In genomic region chr14:87975636-87976035, GRCh38 we compare ENCODE assay signal across 19 cellular contexts. TPM values are rescaled to one million over a fixed set of nuclear protein-coding genes. Genes with fewer than 3 reads are reported as not detected.
DNase-seq lines count a peak whose midpoint lies in the region; ATAC-seq and TF ChIP-seq lines count a peak whose summit lies in the region.
"Had no signal": no experiment of that assay in that cellular context is flagged by ENCODE, and none has a peak within 500 bp of the region (broad histone marks: within the 10 kb centered on the region; RNA-seq: fewer than 3 reads in every experiment).

No MANE protein-coding gene starts in this region.

- POLR2A ChIA-PET in T-cell (lab: Charles Lee), result no interaction called here

- H3K36me3 Mint-ChIP-seq in T-cell, result peaks cover 65% of the 10 kb centered on the region

- H3K9ac ChIP-seq in GM23248 (no peak overlapping the region), fibroblast of lung (ENCODE audit: insufficient read depth, low read length) (no peak overlapping the region)
- H3K9ac ChIP-seq: BLaER1 treated with 17β-estradiol and CSF1 and Interleukin-3, amounts not matched to agents 10 nM and 100 nM had no signal

- no peak overlapping the region for H3K4me2 ChIP-seq in GM23248 (ENCODE audit: unreplicated experiment)
- no peak overlapping the region for H3K4me2 ChIP-seq in fibroblast of lung (ENCODE audit: extremely low read depth, insufficient read depth, low read length)
- H3K4me2 ChIP-seq: BLaER1 treated with 17β-estradiol and CSF1 and Interleukin-3, amounts not matched to agents 10 nM and 100 nM had no signal

- H3K27me3 Mint-ChIP-seq in T-cell, result no peaks in the 10 kb centered on the region
- H3K27me3 Mint-ChIP-seq: CD4-positive, alpha-beta memory T cell; IgD-negative memory B cell had no signal

- no peaks in the 10 kb centered on the region for H3F3A ChIP-seq in GM23248 (ENCODE audit: insufficient read depth)

- no peak overlapping the region for H3K4me3 Mint-ChIP-seq in T-cell
- H3K4me3 Mint-ChIP-seq: CD4-positive, alpha-beta memory T cell; IgD-negative memory B cell had no signal

- in situ Hi-C loops in GM23248 (cut with MboI), result no loop called here

- peak overlapping the region; percentile 10 to 22 for H3K27ac Mint-ChIP-seq in T-cell
- H3K27ac Mint-ChIP-seq: IgD-negative memory B cell had no signal

- H3K4me3 ChIP-seq in GM23248 (no peak overlapping the region), fibroblast of lung (replicated peaks in 1 of 4; ENCODE audit: control extremely low read depth in 1 of 4, insufficient read depth in 1 of 4, low read depth in 3 of 4, low read length in 4 of 4) (no peak overlapping the region)
- H3K4me3 ChIP-seq: BLaER1 treated with 17β-estradiol and CSF1 and Interleukin-3, amounts not matched to agents 10 nM and 100 nM had no signal

- H3K27me3 ChIP-seq in GM23248 (replicated peaks; ENCODE audit: insufficient read depth), result no peaks in the 10 kb centered on the region
- H3K27me3 ChIP-seq in fibroblast of lung (ENCODE audit: control insufficient read depth, insufficient read depth, low read length), result no peaks in the 10 kb centered on the region
- H3K27me3 ChIP-seq: BLaER1 treated with 17β-estradiol and CSF1 and Interleukin-3, amounts not matched to agents 10 nM and 100 nM had no signal

- H3K36me3 ChIP-seq in GM23248 (ENCODE audit: low read depth) (no peaks in the 10 kb centered on the region), fibroblast of lung (ENCODE audit: control insufficient read depth, insufficient read depth, low read length) (no peaks in the 10 kb centered on the region)

- H2AFZ ChIP-seq in GM23248 (no peak overlapping the region), fibroblast of lung (ENCODE audit: low read length) (no peak overlapping the region)

- H3K9me3 Mint-ChIP-seq in T-cell, result no peaks in the 10 kb centered on the region

- H4K20me1 ChIP-seq in GM23248 (ENCODE audit: insufficient read depth) (no peaks in the 10 kb centered on the region), fibroblast of lung (ENCODE audit: control insufficient read depth, extremely low read depth, insufficient read depth, low read length) (no peaks in the 10 kb centered on the region)
- H4K20me1 ChIP-seq: BLaER1 treated with 17β-estradiol and CSF1 and Interleukin-3, amounts not matched to agents 10 nM and 100 nM had no signal

- H3K9me2 ChIP-seq in GM23248 (ENCODE audit: insufficient read depth), result no peaks in the 10 kb centered on the region

- H3K4me1 ChIP-seq in GM23248 (ENCODE audit: insufficient read depth) (no peaks in the 10 kb centered on the region), fibroblast of lung (ENCODE audit: control insufficient read depth, extremely low read depth, insufficient read depth, low read length) (no peaks in the 10 kb centered on the region)
- H3K4me1 ChIP-seq: BLaER1 treated with 17β-estradiol and CSF1 and Interleukin-3, amounts not matched to agents 10 nM and 100 nM had no signal

- no peak overlapping the region for H3K27ac ChIP-seq in GM23248
- H3K27ac ChIP-seq in fibroblast of lung (ENCODE audit: insufficient read depth, low read length), result no peak overlapping the region
- H3K27ac ChIP-seq: BLaER1 treated with 17β-estradiol and CSF1 and Interleukin-3, amounts not matched to agents 10 nM and 100 nM had no signal

- CTCF ChIA-PET in T-cell (lab: Charles Lee), result no interaction called here

- H3K9me3 ChIP-seq in GM23248 (ENCODE audit: low read depth), result no peaks in the 10 kb centered on the region
- no peaks in the 10 kb centered on the region for H3K9me3 ChIP-seq in fibroblast of lung (ENCODE audit: control insufficient read depth, insufficient read depth, low read depth, low read length)
- H3K9me3 ChIP-seq: BLaER1 treated with 17β-estradiol and CSF1 and Interleukin-3, amounts not matched to agents 10 nM and 100 nM had no signal

- peaks cover 0 to 2% (median 0%) of the 10 kb centered on the region in 3 donors for H3K4me1 Mint-ChIP-seq in T-cell
- H3K4me1 Mint-ChIP-seq: IgD-negative memory B cell had no signal

- H3K79me2 ChIP-seq in GM23248 (ENCODE audit: insufficient read depth), result no peaks in the 10 kb centered on the region
- no peaks in the 10 kb centered on the region for H3K79me2 ChIP-seq in fibroblast of lung (ENCODE audit: control insufficient read depth, insufficient read depth, low read length)

- ATAC-seq in T-cell (replicated peaks in 1 of 4), result no peak
- no peak for ATAC-seq in HG03342 (IDR thresholded peaks at IDR 0.05; ENCODE audit: unreplicated experiment)
- no peak for ATAC-seq in GM19452 (IDR thresholded peaks at IDR 0.05; ENCODE audit: unreplicated experiment)
- ATAC-seq: Panc1 had no signal

- peak; percentile 23 for DNase-seq in GM23248
- no peak for DNase-seq in T-cell
- DNase-seq in fibroblast of lung (ENCODE audit: low read depth in 2 of 2), result peak; percentile 2 to 47
- DNase-seq in RKO (ENCODE audit: low spot score), result no peak
- no peak for DNase-seq in GM19238 (ENCODE audit: insufficient read length, low spot score)
- DNase-seq: CD4-positive, alpha-beta memory T cell; DND-41; GDM1; NCI-H1105; NCI-H146; NCI-H2029; NCI-H226; NCI-H524; NCI-H82 had no signal

- TF ChIP-seq CTCF in fibroblast of lung (conservative IDR thresholded peaks at IDR 0.05 in 1 of 2, IDR thresholded peaks at IDR 0.05 in 1 of 2; ENCODE audit: low read depth in 1 of 2, low read length in 2 of 2), result no peak

RNA-seq across cellular contexts. Expression of gene GALC, which starts 17.3 kb away (rescaled TPM):
- 20.9 and 24.0 TPM in 2 replicates for total RNA-seq in GM23248 (2014; rRNA removed; shearing (Covaris generic))
- polyA plus RNA-seq in GM23248 (2016; fragmentation: Nextera tagmentation; extraction: Ambion mirVana) (13.1 TPM in 2 replicates), fibroblast of lung (12.9 and 13.3 TPM in 2 replicates)
- total RNA-seq in T-cell (10 to 100 TPM; 17.2 to 20.5 (median 18.6) TPM), fibroblast of lung (18.7 and 22.8 TPM in 2 replicates)
- polyA plus RNA-seq in fibroblast of lung (2012), result 8.4 and 9.0 TPM in 2 replicates
- 3.1 and 4.0 TPM in 2 replicates for polyA minus RNA-seq in fibroblast of lung (ENCODE audit: low replicate concordance)

RNA-seq across cellular contexts. Expression of gene GPR65, which starts 29.3 kb away (rescaled TPM):
- 0.13 and 0.22 TPM in 2 replicates for total RNA-seq in GM23248 (2014; rRNA removed; shearing (Covaris generic))
- polyA plus RNA-seq in GM23248 (2016; fragmentation: Nextera tagmentation; extraction: Ambion mirVana) (0.06 and 0.10 TPM in 2 replicates), fibroblast of lung (0.03 and 0.07 TPM in 2 replicates)
- total RNA-seq in T-cell (10 to 100 TPM in 3 of 5 donors, 1 to 10 TPM in 2; 8.3 to 13.4 (median 10.9) TPM), fibroblast of lung (under 0.01 and 0.17 TPM in 2 replicates)
- polyA plus RNA-seq in fibroblast of lung (2012), result 0.03 and 0.06 TPM in 2 replicates
- polyA minus RNA-seq in fibroblast of lung (ENCODE audit: low replicate concordance), result not detected in 2 replicates

Comparison
In these comparisons a context has a peak if more than half of its experiments do, and no peak if none do; other contexts are left out.
1. DNase-seq: peak in GM23248 (single experiment) and fibroblast of lung (2 of 2); none in T-cell (0 of 34), RKO (single experiment) and GM19238 (single experiment).